ENCODE assay signal across 1 cellular context in the genomic region with DNA sequence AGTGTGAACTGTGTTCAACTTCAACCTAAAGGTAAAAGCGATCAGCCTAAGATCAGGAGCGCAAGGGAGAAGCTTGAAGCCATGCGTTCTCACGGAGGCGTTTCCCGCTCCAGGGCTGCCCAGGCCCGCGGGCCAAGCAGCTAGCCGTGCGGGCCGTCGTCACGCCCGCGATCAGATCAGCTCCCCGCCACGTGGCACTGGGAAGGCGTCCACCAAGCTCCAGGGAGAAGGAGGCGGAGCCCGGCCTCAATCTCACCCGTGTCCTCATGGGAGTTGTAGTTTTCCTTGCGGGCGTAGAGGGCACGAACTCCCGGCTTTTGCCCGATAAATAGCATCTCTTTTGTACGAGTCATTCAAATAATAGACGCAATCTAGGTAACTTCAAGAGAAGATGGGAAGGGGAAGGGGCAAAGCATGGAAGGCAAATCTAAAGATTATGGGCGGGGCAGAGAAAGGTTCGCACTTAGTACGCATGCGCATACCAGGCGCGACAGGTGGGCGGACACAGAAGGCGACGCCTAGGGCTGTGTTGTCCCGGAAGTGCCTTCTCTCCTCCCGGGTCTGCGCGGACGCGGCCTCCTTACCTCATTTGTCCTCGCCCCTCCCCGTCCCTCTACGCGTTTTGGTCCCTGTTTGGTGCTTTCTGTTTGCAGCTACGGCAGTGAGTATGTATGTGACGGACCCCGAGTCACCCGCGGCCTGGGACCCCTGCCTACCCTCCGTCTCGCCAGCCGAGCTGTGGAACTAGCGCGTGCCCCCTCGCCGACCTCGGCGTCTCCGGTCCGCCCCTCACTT.
A peak's percentile ranks its signal among the peaks of the same experiment; 100 is the strongest.
TF ChIP-seq lines count a peak whose summit lies in the region.

No MANE protein-coding gene starts in this region.

TF ChIP-seq in GM12878, 131 proteins besides CTCF, POLR2A, EP300 and RAD21 (continued from another document and continues in another):
- peak; percentile 90 for TF ChIP-seq NKRF (conservative IDR thresholded peaks at IDR 0.05)
- TF ChIP-seq HDAC2 (IDR thresholded peaks at IDR 0.05), result no peak
- no peak for TF ChIP-seq DPF2 (IDR thresholded peaks at IDR 0.05)
- TF ChIP-seq SMC3 (IDR thresholded peaks at IDR 0.05; ENCODE audit: borderline replicate concordance, low read length), result no peak
- TF ChIP-seq, protein P1, sequence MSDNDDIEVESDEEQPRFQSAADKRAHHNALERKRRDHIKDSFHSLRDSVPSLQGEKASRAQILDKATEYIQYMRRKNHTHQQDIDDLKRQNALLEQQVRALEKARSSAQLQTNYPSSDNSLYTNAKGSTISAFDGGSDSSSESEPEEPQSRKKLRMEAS (IDR thresholded peaks at IDR 0.05; ENCODE audit: low read depth, low read length), result peak; percentile 99
- no peak for TF ChIP-seq SUPT20H (IDR thresholded peaks at IDR 0.05; ENCODE audit: borderline replicate concordance, control insufficient read depth, low read depth, low read length)
- peak; percentile 63; the same call in 1 of the 2 replicates for TF ChIP-seq PAX5 (IDR thresholded peaks at IDR 0.05; ENCODE audit: borderline replicate concordance, low read depth, low read length)
- TF ChIP-seq ZNF24 (IDR thresholded peaks at IDR 0.05), result no peak
- no peak for TF ChIP-seq CHD4 (IDR thresholded peaks at IDR 0.05)
- TF ChIP-seq NR2F1 (conservative IDR thresholded peaks at IDR 0.05), result peak; percentile 64
- no peak for TF ChIP-seq RCOR1 (conservative IDR thresholded peaks at IDR 0.05; ENCODE audit: low read depth, low read length)
- TF ChIP-seq, protein P2, sequence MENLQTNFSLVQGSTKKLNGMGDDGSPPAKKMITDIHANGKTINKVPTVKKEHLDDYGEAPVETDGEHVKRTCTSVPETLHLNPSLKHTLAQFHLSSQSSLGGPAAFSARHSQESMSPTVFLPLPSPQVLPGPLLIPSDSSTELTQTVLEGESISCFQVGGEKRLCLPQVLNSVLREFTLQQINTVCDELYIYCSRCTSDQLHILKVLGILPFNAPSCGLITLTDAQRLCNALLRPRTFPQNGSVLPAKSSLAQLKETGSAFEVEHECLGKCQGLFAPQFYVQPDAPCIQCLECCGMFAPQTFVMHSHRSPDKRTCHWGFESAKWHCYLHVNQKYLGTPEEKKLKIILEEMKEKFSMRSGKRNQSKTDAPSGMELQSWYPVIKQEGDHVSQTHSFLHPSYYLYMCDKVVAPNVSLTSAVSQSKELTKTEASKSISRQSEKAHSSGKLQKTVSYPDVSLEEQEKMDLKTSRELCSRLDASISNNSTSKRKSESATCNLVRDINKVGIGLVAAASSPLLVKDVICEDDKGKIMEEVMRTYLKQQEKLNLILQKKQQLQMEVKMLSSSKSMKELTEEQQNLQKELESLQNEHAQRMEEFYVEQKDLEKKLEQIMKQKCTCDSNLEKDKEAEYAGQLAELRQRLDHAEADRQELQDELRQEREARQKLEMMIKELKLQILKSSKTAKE (IDR thresholded peaks at IDR 0.05; ENCODE audit: low read depth, poor library complexity, severe bottlenecking), result no peak
- TF ChIP-seq, protein P3, sequence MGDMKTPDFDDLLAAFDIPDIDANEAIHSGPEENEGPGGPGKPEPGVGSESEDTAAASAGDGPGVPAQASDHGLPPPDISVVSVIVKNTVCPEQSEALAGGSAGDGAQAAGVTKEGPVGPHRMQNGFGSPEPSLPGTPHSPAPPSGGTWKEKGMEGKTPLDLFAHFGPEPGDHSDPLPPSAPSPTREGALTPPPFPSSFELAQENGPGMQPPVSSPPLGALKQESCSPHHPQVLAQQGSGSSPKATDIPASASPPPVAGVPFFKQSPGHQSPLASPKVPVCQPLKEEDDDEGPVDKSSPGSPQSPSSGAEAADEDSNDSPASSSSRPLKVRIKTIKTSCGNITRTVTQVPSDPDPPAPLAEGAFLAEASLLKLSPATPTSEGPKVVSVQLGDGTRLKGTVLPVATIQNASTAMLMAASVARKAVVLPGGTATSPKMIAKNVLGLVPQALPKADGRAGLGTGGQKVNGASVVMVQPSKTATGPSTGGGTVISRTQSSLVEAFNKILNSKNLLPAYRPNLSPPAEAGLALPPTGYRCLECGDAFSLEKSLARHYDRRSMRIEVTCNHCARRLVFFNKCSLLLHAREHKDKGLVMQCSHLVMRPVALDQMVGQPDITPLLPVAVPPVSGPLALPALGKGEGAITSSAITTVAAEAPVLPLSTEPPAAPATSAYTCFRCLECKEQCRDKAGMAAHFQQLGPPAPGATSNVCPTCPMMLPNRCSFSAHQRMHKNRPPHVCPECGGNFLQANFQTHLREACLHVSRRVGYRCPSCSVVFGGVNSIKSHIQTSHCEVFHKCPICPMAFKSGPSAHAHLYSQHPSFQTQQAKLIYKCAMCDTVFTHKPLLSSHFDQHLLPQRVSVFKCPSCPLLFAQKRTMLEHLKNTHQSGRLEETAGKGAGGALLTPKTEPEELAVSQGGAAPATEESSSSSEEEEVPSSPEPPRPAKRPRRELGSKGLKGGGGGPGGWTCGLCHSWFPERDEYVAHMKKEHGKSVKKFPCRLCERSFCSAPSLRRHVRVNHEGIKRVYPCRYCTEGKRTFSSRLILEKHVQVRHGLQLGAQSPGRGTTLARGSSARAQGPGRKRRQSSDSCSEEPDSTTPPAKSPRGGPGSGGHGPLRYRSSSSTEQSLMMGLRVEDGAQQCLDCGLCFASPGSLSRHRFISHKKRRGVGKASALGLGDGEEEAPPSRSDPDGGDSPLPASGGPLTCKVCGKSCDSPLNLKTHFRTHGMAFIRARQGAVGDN (IDR thresholded peaks at IDR 0.05), result peak; percentile 99
- no peak for TF ChIP-seq TARDBP (IDR thresholded peaks at IDR 0.05; ENCODE audit: borderline replicate concordance)
- no peak for TF ChIP-seq SREBF2 (IDR thresholded peaks at IDR 0.05; ENCODE audit: low read length)
- TF ChIP-seq, protein P4, sequence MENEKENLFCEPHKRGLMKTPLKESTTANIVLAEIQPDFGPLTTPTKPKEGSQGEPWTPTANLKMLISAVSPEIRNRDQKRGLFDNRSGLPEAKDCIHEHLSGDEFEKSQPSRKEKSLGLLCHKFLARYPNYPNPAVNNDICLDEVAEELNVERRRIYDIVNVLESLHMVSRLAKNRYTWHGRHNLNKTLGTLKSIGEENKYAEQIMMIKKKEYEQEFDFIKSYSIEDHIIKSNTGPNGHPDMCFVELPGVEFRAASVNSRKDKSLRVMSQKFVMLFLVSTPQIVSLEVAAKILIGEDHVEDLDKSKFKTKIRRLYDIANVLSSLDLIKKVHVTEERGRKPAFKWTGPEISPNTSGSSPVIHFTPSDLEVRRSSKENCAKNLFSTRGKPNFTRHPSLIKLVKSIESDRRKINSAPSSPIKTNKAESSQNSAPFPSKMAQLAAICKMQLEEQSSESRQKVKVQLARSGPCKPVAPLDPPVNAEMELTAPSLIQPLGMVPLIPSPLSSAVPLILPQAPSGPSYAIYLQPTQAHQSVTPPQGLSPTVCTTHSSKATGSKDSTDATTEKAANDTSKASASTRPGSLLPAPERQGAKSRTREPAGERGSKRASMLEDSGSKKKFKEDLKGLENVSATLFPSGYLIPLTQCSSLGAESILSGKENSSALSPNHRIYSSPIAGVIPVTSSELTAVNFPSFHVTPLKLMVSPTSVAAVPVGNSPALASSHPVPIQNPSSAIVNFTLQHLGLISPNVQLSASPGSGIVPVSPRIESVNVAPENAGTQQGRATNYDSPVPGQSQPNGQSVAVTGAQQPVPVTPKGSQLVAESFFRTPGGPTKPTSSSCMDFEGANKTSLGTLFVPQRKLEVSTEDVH (IDR thresholded peaks at IDR 0.05; ENCODE audit: low read depth, partially characterized antibody), result no peak
- TF ChIP-seq POU2F2 (IDR thresholded peaks at IDR 0.05; ENCODE audit: borderline replicate concordance, low read depth, low read length), result peak; percentile 36; the same call in 1 of the 3 replicates
- 0 out of 2 replicates have a peak, but pooled peaks have one; percentile 28 for TF ChIP-seq ATF3 (IDR thresholded peaks at IDR 0.05; ENCODE audit: borderline replicate concordance, extremely low read depth, low read depth, low read length)
- peak; percentile 46; the same call in 1 of the 2 replicates for TF ChIP-seq PKNOX1 (IDR thresholded peaks at IDR 0.05)
- TF ChIP-seq RB1 (IDR thresholded peaks at IDR 0.05; ENCODE audit: borderline replicate concordance), result 0 out of 2 replicates have a peak, but pooled peaks have one; percentile 14
- peak; percentile 44; the same call in 1 of the 2 replicates for TF ChIP-seq POLR2AphosphoS2 (IDR thresholded peaks at IDR 0.05; ENCODE audit: low read depth, low read length)
- TF ChIP-seq BACH1 (IDR thresholded peaks at IDR 0.05; ENCODE audit: borderline replicate concordance), result 0 out of 2 replicates have a peak, but pooled peaks have one; percentile 52
- TF ChIP-seq SIN3A (IDR thresholded peaks at IDR 0.05; ENCODE audit: low read depth, low read length), result peak; percentile 87
- TF ChIP-seq JUNB (IDR thresholded peaks at IDR 0.05), result no peak
- TF ChIP-seq RFX5 (IDR thresholded peaks at IDR 0.05; ENCODE audit: low read depth, low read length), result no peak
- TF ChIP-seq NR2C2 (IDR thresholded peaks at IDR 0.05; ENCODE audit: borderline replicate concordance, control insufficient read depth, insufficient read length, low read depth), result no peak
- peak; percentile 67 for TF ChIP-seq KLF5 (IDR thresholded peaks at IDR 0.05; ENCODE audit: partially characterized antibody)
- TF ChIP-seq MEF2B (IDR thresholded peaks at IDR 0.05; ENCODE audit: partially characterized antibody, poor library complexity, severe bottlenecking), result no peak
- TF ChIP-seq NBN (IDR thresholded peaks at IDR 0.05), result 0 out of 2 replicates have a peak, but pooled peaks have one; percentile 38
- no peak for TF ChIP-seq CHD2 (IDR thresholded peaks at IDR 0.05; ENCODE audit: borderline replicate concordance, low read depth, low read length)
- peak; percentile 77 for TF ChIP-seq CREM (IDR thresholded peaks at IDR 0.05; ENCODE audit: low read depth)
- no peak for TF ChIP-seq KAT2A (conservative IDR thresholded peaks at IDR 0.05; ENCODE audit: control insufficient read depth, low read depth, low read length)
- TF ChIP-seq, protein P5, sequence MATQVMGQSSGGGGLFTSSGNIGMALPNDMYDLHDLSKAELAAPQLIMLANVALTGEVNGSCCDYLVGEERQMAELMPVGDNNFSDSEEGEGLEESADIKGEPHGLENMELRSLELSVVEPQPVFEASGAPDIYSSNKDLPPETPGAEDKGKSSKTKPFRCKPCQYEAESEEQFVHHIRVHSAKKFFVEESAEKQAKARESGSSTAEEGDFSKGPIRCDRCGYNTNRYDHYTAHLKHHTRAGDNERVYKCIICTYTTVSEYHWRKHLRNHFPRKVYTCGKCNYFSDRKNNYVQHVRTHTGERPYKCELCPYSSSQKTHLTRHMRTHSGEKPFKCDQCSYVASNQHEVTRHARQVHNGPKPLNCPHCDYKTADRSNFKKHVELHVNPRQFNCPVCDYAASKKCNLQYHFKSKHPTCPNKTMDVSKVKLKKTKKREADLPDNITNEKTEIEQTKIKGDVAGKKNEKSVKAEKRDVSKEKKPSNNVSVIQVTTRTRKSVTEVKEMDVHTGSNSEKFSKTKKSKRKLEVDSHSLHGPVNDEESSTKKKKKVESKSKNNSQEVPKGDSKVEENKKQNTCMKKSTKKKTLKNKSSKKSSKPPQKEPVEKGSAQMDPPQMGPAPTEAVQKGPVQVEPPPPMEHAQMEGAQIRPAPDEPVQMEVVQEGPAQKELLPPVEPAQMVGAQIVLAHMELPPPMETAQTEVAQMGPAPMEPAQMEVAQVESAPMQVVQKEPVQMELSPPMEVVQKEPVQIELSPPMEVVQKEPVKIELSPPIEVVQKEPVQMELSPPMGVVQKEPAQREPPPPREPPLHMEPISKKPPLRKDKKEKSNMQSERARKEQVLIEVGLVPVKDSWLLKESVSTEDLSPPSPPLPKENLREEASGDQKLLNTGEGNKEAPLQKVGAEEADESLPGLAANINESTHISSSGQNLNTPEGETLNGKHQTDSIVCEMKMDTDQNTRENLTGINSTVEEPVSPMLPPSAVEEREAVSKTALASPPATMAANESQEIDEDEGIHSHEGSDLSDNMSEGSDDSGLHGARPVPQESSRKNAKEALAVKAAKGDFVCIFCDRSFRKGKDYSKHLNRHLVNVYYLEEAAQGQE (IDR thresholded peaks at IDR 0.05; ENCODE audit: low read depth, low read length), result no peak
- no peak for TF ChIP-seq SP1 (IDR thresholded peaks at IDR 0.05; ENCODE audit: low read depth, low read length)
- peak; percentile 56 for TF ChIP-seq MYC (IDR thresholded peaks at IDR 0.05; ENCODE audit: insufficient read depth, insufficient read length, insufficient replicate concordance, low read length, severe bottlenecking)
- TF ChIP-seq CBX3 (IDR thresholded peaks at IDR 0.05; ENCODE audit: borderline replicate concordance, low read depth), result no peak
- TF ChIP-seq, protein P6, sequence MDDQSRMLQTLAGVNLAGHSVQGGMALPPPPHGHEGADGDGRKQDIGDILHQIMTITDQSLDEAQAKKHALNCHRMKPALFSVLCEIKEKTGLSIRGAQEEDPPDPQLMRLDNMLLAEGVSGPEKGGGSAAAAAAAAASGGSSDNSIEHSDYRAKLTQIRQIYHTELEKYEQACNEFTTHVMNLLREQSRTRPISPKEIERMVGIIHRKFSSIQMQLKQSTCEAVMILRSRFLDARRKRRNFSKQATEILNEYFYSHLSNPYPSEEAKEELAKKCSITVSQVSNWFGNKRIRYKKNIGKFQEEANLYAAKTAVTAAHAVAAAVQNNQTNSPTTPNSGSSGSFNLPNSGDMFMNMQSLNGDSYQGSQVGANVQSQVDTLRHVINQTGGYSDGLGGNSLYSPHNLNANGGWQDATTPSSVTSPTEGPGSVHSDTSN (IDR thresholded peaks at IDR 0.05; ENCODE audit: insufficient replicate concordance, low read depth, low read length), result no peak
- TF ChIP-seq CEBPB (IDR thresholded peaks at IDR 0.05; ENCODE audit: borderline replicate concordance in 1 of 2, low read depth in 2 of 2, low read length in 2 of 2), result no peak
- TF ChIP-seq RBBP5 (conservative IDR thresholded peaks at IDR 0.05), result 0 out of 2 replicates have a peak, but pooled peaks have one; percentile 56
- TF ChIP-seq BMI1 (IDR thresholded peaks at IDR 0.05; ENCODE audit: borderline replicate concordance), result no peak
